In genomic region chr19:23770672-23771250, GRCh38 we compare ENCODE assay signal across 25 cellular contexts.
"Had no signal": no experiment of that assay in that cellular context is flagged by ENCODE, and none has a peak within 500 bp of the region (broad histone marks: within the 10 kb centered on the region; RNA-seq: fewer than 3 reads in every experiment).

No MANE protein-coding gene starts in this region.

- H3K9me3 ChIP-seq: adrenal gland, ascending aorta, esophagus muscularis mucosa, gastroesophageal sphincter, ovary, psoas muscle, right atrium auricular region, stomach, transverse colon had no signal

- H3K4me3 ChIP-seq: adrenal gland, ascending aorta, esophagus muscularis mucosa, gastroesophageal sphincter, ovary, psoas muscle, right atrium auricular region, stomach, transverse colon had no signal

- ATAC-seq: gastroesophageal sphincter, psoas muscle had no signal

- H3K27ac Mint-ChIP-seq: activated B cell treated with CpG ODN at 0.5 μM for 24 hours; activated CD4-positive, alpha-beta T cell treated with anti-CD3 and anti-CD28 coated beads, Interleukin-2, amount 10 ng/mL, durations not matched to agents 24 days and 14 days; activated T-helper 2 cell treated with anti-CD3 and anti-CD28 coated beads, Interferon-gamma antibody, Interleukin-2, Interleukin-4, amounts not matched to agents 10 μg/mL and 5 μg/mL and 100 μg/mL, durations not matched to agents 14 hours and 24 hours and 36 hours; dendritic cell treated with granulocyte-macrophage colony-stimulating factor and Interleukin-4, amounts not matched to agents 40 ng/mL and 50 ng/mL, for 4 days; memory B cell; nephron had no signal

- H3K4me1 ChIP-seq: adrenal gland, ascending aorta, esophagus muscularis mucosa, gastroesophageal sphincter, psoas muscle, right atrium auricular region, stomach, transverse colon had no signal

- H3K27me3 ChIP-seq: adrenal gland, ascending aorta, brain microvascular endothelial cell, esophagus muscularis mucosa, gastroesophageal sphincter, neutrophil, ovary, right atrium auricular region, stomach, transverse colon had no signal

- H3K36me3 ChIP-seq: adrenal gland, ascending aorta, brain microvascular endothelial cell, esophagus muscularis mucosa, gastroesophageal sphincter, neutrophil, ovary, right atrium auricular region, transverse colon had no signal

- H3K4me3 Mint-ChIP-seq: activated B cell treated with CpG ODN at 0.5 μM for 24 hours; activated CD4-positive, alpha-beta T cell treated with anti-CD3 and anti-CD28 coated beads, Interleukin-2, amount 10 ng/mL, durations not matched to agents 24 days and 14 days; dendritic cell treated with granulocyte-macrophage colony-stimulating factor and Interleukin-4, amounts not matched to agents 40 ng/mL and 50 ng/mL, for 4 days; memory B cell; nephron had no signal

- H3K4me1 Mint-ChIP-seq: activated B cell treated with CpG ODN at 0.5 μM for 24 hours; activated CD4-positive, alpha-beta T cell treated with anti-CD3 and anti-CD28 coated beads, Interleukin-2, amount 10 ng/mL, durations not matched to agents 24 days and 14 days; nephron had no signal

- H3K9me3 Mint-ChIP-seq: activated B cell treated with CpG ODN at 0.5 μM for 24 hours, memory B cell had no signal

- H3K27me3 Mint-ChIP-seq: activated B cell treated with CpG ODN at 0.5 μM for 24 hours; activated CD4-positive, alpha-beta T cell treated with anti-CD3 and anti-CD28 coated beads, Interleukin-2, amount 10 ng/mL, durations not matched to agents 24 days and 14 days; dendritic cell treated with granulocyte-macrophage colony-stimulating factor and Interleukin-4, amounts not matched to agents 40 ng/mL and 50 ng/mL, for 4 days; memory B cell had no signal

- H3K27ac ChIP-seq: ascending aorta, brain microvascular endothelial cell, esophagus muscularis mucosa, gastroesophageal sphincter, neutrophil, ovary, psoas muscle, right atrium auricular region, stomach, transverse colon had no signal

- DNase-seq: activated B cell treated with CpG ODN at 0.5 μM for 24 hours; activated CD4-positive, alpha-beta T cell treated with anti-CD3 and anti-CD28 coated beads, Interleukin-2, amount 10 ng/mL, durations not matched to agents 24 days and 14 days; activated CD8-positive, alpha-beta memory T cell treated with anti-CD3 and anti-CD28 coated beads, Interleukin-2, amount 50 U/mL, for 48 hours; activated naive CD4-positive, alpha-beta T cell treated with anti-CD3 and anti-CD28 coated beads, Interleukin-2, amount 50 U/mL, for 16 hours; adrenal gland; brain microvascular endothelial cell; caudate nucleus; effector CD4-positive, alpha-beta T cell; islet precursor cell; left colon; ovary; psoas muscle; stimulated activated CD4-positive, alpha-beta T cell treated with anti-CD3 and anti-CD28 coated beads, Interleukin-4, amount 100 ng/mL, for 24 hours; stomach; T-helper 9 cell; transverse colon had no signal
